ENCODE assay signal across 16 cellular contexts in genomic region chr10:11716704-11717103, GRCh38. TPM values are rescaled to one million over a fixed set of nuclear protein-coding genes. Genes with fewer than 3 reads are reported as not detected.
"Had no signal": no experiment of that assay in that cellular context is flagged by ENCODE, and none has a peak within 500 bp of the region (broad histone marks: within the 10 kb centered on the region; RNA-seq: fewer than 3 reads in every experiment).

No MANE protein-coding gene starts in this region.

- H3K27me3 ChIP-seq: ovary, uterus had no signal

- DNase-seq: activated CD4-positive, alpha-beta T cell treated with anti-CD3 and anti-CD28 coated beads, Interleukin-2, amount 50 U/mL, for 1 hour; activated naive CD4-positive, alpha-beta T cell treated with anti-CD3 and anti-CD28 coated beads, Interleukin-2, amount 10 ng/mL, durations not matched to agents 7 days and 5 days; activated T-cell treated with anti-CD3 and anti-CD28 coated beads for 4 hours; endodermal cell; islet precursor cell; mesendoderm; ovary; stimulated activated CD4-positive, alpha-beta T cell treated with anti-CD3 and anti-CD28 coated beads, Interleukin-15, amount 100 ng/mL, for 24 hours; stimulated activated CD4-positive, alpha-beta T cell treated with anti-CD3 and anti-CD28 coated beads, Interleukin-4, amount 100 ng/mL, for 24 hours; stimulated activated naive CD8-positive, alpha-beta T cell treated with anti-CD3 and anti-CD28 coated beads, Interleukin-15, amount 100 ng/mL, for 72 hours; uterus had no signal

- H3K4me1 ChIP-seq: uterus had no signal

- H3K4me3 ChIP-seq: left lung, ovary, thoracic aorta, uterus had no signal

- H3K9me3 ChIP-seq: ovary, thoracic aorta, uterus had no signal

- H3K27ac ChIP-seq: ovary, thoracic aorta, uterus had no signal

- ATAC-seq: stimulated activated naive CD8-positive, alpha-beta T cell treated with anti-CD3 and anti-CD28 coated beads, Interleukin-15, amount 100 ng/mL, for 72 hours had no signal

- H3K36me3 ChIP-seq: left lung, ovary, thoracic aorta, uterus had no signal

RNA-seq across cellular contexts. Expression of gene ECHDC3, which starts 25.5 kb away (rescaled TPM):
- total RNA-seq: activated T-helper 2 cell treated with anti-CD3 and anti-CD28 coated beads, Interferon-gamma antibody, Interleukin-2, Interleukin-4, amounts not matched to agents 10 μg/mL and 5 μg/mL and 100 μg/mL, durations not matched to agents 14 hours and 24 hours and 36 hours; T-helper 2 cell treated with Interferon-gamma antibody and Interleukin-4, amounts not matched to agents 100 ng/mL and 5 ng/mL, for 36 hours had no signal
- polyA plus RNA-seq: neural cell had no signal
